Comparison of ENCODE assay signal across 1 cellular context in genomic region chr6:8435093-8435844, GRCh38.
TF ChIP-seq lines count a peak whose summit lies in the region.

TSS of gene SLC35B3 (minus strand) at chr6:8435545.

TF ChIP-seq in K562, 482 proteins besides CTCF, POLR2A, EP300 and RAD21 (continued from another document and continues in another):
- TF ChIP-seq SFPQ (IDR thresholded peaks at IDR 0.05; ENCODE audit: low read depth, low read length), result no peak
- no peak for TF ChIP-seq ESRRB (CRISPR knock-in tag; IDR thresholded peaks at IDR 0.05; ENCODE audit: borderline replicate concordance)
- TF ChIP-seq NCOA2 (IDR thresholded peaks at IDR 0.05; ENCODE audit: partially characterized antibody in 2 of 2), result no peak
- TF ChIP-seq SNAPC5 (CRISPR knock-in tag; IDR thresholded peaks at IDR 0.05), result no peak
- TF ChIP-seq GMEB1 (CRISPR knock-in tag; IDR thresholded peaks at IDR 0.05), result peak; percentile 54; the same call in 1 of the 2 replicates
- no peak for TF ChIP-seq CEBPB (tag; IDR thresholded peaks at IDR 0.05)
- peak; percentile 96 for TF ChIP-seq POLR2G (IDR thresholded peaks at IDR 0.05; ENCODE audit: low read depth, low read length)
- TF ChIP-seq ZFP91 (CRISPR knock-in tag; IDR thresholded peaks at IDR 0.05), result no peak
- TF ChIP-seq ZNF146 (CRISPR knock-in tag; IDR thresholded peaks at IDR 0.05; ENCODE audit: unreplicated experiment), result no peak
- no peak for TF ChIP-seq CBX8 (IDR thresholded peaks at IDR 0.05; ENCODE audit: borderline replicate concordance, extremely low read depth, low read depth, low read length, poor library complexity, severe bottlenecking)
- TF ChIP-seq PCBP1 (IDR thresholded peaks at IDR 0.05; ENCODE audit: low read depth, low read length, poor library complexity, severe bottlenecking), result peak; percentile 82
- TF ChIP-seq HMG20A (CRISPR knock-in tag; conservative IDR thresholded peaks at IDR 0.05), result no peak
- TF ChIP-seq ELF2 (CRISPR knock-in tag; IDR thresholded peaks at IDR 0.05), result peak; percentile 97
- peak; percentile 53; the same call in 1 of the 2 replicates for TF ChIP-seq THRB (CRISPR knock-in tag; conservative IDR thresholded peaks at IDR 0.05)
- TF ChIP-seq ZNF121 (CRISPR knock-in tag; conservative IDR thresholded peaks at IDR 0.05), result no peak
- no peak for TF ChIP-seq HEY1 (CRISPR knock-in tag; IDR thresholded peaks at IDR 0.05; ENCODE audit: borderline replicate concordance)
- TF ChIP-seq SMAD4 (CRISPR knock-in tag; conservative IDR thresholded peaks at IDR 0.05), result no peak
- TF ChIP-seq POLR2AphosphoS2 (IDR thresholded peaks at IDR 0.05; ENCODE audit: low read length), result peak; percentile 68; the same call in 1 of the 2 replicates
- peak; percentile 93 for TF ChIP-seq EGR1 (conservative IDR thresholded peaks at IDR 0.05)
- TF ChIP-seq KDM5B (IDR thresholded peaks at IDR 0.05; ENCODE audit: insufficient replicate concordance, low read depth, low read length), result peak; percentile 93
- 0 out of 2 replicates have a peak, but pooled peaks have one; percentile 20 for TF ChIP-seq ZNF79 (CRISPR knock-in tag; IDR thresholded peaks at IDR 0.05; ENCODE audit: low read depth)
- no peak for TF ChIP-seq CHD7 (IDR thresholded peaks at IDR 0.05; ENCODE audit: low read depth, low read length)
- peak; percentile 91 for TF ChIP-seq MEIS2 (IDR thresholded peaks at IDR 0.05; ENCODE audit: partially characterized antibody)
- TF ChIP-seq BRCA1 (IDR thresholded peaks at IDR 0.05), result no peak
- TF ChIP-seq BRCA1 (CRISPR knock-in tag; IDR thresholded peaks at IDR 0.05), result no peak
- TF ChIP-seq FOXK1 (CRISPR knock-in tag; IDR thresholded peaks at IDR 0.05; ENCODE audit: borderline replicate concordance), result no peak
- no peak for TF ChIP-seq MCM2 (IDR thresholded peaks at IDR 0.05; ENCODE audit: low read depth)
- 0 out of 2 replicates have a peak, but pooled peaks have one; percentile 4 for TF ChIP-seq LEF1 (IDR thresholded peaks at IDR 0.05)
- TF ChIP-seq ERF (CRISPR knock-in tag; IDR thresholded peaks at IDR 0.05), result peak; percentile 80; the same call in 1 of the 2 replicates
- no peak for TF ChIP-seq KAT8 (IDR thresholded peaks at IDR 0.05; ENCODE audit: low read depth)
- 0 out of 2 replicates have a peak, but pooled peaks have one; percentile 2 for TF ChIP-seq KLF6 (CRISPR knock-in tag; IDR thresholded peaks at IDR 0.05; ENCODE audit: borderline replicate concordance)
- 0 out of 2 replicates have a peak, but pooled peaks have one; percentile 26 for TF ChIP-seq JUN (IDR thresholded peaks at IDR 0.05; ENCODE audit: borderline replicate concordance, low read depth, low read length)
- TF ChIP-seq JUN (CRISPR knock-in tag; IDR thresholded peaks at IDR 0.05; ENCODE audit: borderline replicate concordance), result peak; percentile 79; the same call in 1 of the 2 replicates
- TF ChIP-seq MYC (IDR thresholded peaks at IDR 0.05; ENCODE audit: low read depth, low read length), result peak; percentile 52; the same call in 1 of the 2 replicates
- no peak for TF ChIP-seq MYC (CRISPR knock-in tag; IDR thresholded peaks at IDR 0.05; ENCODE audit: borderline replicate concordance, low read depth)
- TF ChIP-seq SOX6 (IDR thresholded peaks at IDR 0.05), result peak; percentile 16
- TF ChIP-seq TCF7 (IDR thresholded peaks at IDR 0.05; ENCODE audit: borderline replicate concordance), result 0 out of 2 replicates have a peak, but pooled peaks have one; percentile 29
- TF ChIP-seq CREM (IDR thresholded peaks at IDR 0.05; ENCODE audit: low read depth), result peak; percentile 74
- TF ChIP-seq ZKSCAN3 (CRISPR knock-in tag; IDR thresholded peaks at IDR 0.05), result no peak
- peak; percentile 70 for TF ChIP-seq RB1 (IDR thresholded peaks at IDR 0.05; ENCODE audit: low read depth)
- TF ChIP-seq UBTF (IDR thresholded peaks at IDR 0.05; ENCODE audit: borderline replicate concordance in 1 of 2, low read depth in 2 of 2, low read length in 2 of 2), result peak in 1 of 2 experiments; percentile 58; a peak in 2 of 4 replicates
- TF ChIP-seq CHD1 (IDR thresholded peaks at IDR 0.05; ENCODE audit: low read length), result no peak
